Comparison of ENCODE assay signal across 24 cellular contexts in the genomic region with DNA sequence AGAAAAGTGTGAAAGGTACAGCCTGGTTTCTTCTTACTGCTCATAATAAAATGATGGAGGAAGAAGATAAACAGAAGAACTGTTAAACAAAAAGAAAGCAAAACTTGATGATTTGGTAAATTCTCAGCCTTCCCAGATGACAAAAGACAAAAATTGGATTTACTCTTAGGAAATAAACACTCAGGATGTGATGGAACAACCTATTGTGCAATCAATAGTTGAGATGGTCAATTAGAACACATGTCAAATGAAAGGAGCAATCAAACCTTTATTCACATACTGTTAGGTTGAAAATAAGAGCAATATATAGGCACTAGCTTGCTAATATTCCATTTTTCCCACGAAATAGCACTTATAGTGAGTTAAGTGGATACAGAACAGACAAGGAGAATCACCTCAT.
DNase-seq lines count a peak whose midpoint lies in the region; ATAC-seq, FAIRE-seq and TF ChIP-seq lines count a peak whose summit lies in the region.
"Had no signal": no experiment of that assay in that cellular context is flagged by ENCODE, and none has a peak within 500 bp of the region (broad histone marks: within the 10 kb centered on the region; RNA-seq: fewer than 3 reads in every experiment).

No MANE protein-coding gene starts in this region.

- TF ChIP-seq CTCF in HepG2 (CRISPR knock-in tag; IDR thresholded peaks at IDR 0.05) (no peak), right lobe of liver (IDR thresholded peaks at IDR 0.05) (no peak), OCI-LY3 (IDR thresholded peaks at IDR 0.05; ENCODE audit: low read depth, low read length) (no peak), K562 (IDR thresholded peaks at IDR 0.05 in 2 of 3, conservative IDR thresholded peaks at IDR 0.05 in 1 of 3; ENCODE audit: insufficient read depth in 2 of 3, low read depth in 1 of 3, low read length in 3 of 3) (no peak), mesothelial cell of epicardium (IDR thresholded peaks at IDR 0.05; ENCODE audit: unreplicated experiment) (no peak), body of pancreas (IDR thresholded peaks at IDR 0.05) (no peak), progenitor cell of endocrine pancreas (IDR thresholded peaks at IDR 0.05; ENCODE audit: unreplicated experiment) (no peak)

- H3K27ac Mint-ChIP-seq in mesothelial cell of epicardium = peak overlapping the region; percentile 41
- no peak overlapping the region for H3K27ac Mint-ChIP-seq in progenitor cell of endocrine pancreas
- H3K27ac Mint-ChIP-seq: B cell; CD4-positive, alpha-beta T cell; CD8-positive, alpha-beta T cell had no signal

- no peaks in the 10 kb centered on the region for H3K79me2 ChIP-seq in HepG2 (ENCODE audit: insufficient read depth, low read length)
- H3K79me2 ChIP-seq in OCI-LY3 (ENCODE audit: low read length) = no peaks in the 10 kb centered on the region
- no peaks in the 10 kb centered on the region for H3K79me2 ChIP-seq in K562 (ENCODE audit: control insufficient read depth, insufficient read depth, low read length)

- TF ChIP-seq POLR2A in HepG2 (IDR thresholded peaks at IDR 0.05; ENCODE audit: insufficient read depth in 1 of 2, low read depth in 2 of 2, low read length in 2 of 2) = no peak
- no peak for TF ChIP-seq POLR2A in right lobe of liver (IDR thresholded peaks at IDR 0.05)
- no peak for TF ChIP-seq POLR2A in K562 (conservative IDR thresholded peaks at IDR 0.05)
- no peak for TF ChIP-seq POLR2A in body of pancreas (IDR thresholded peaks at IDR 0.05)

- no peak overlapping the region for H3K27ac ChIP-seq in HepG2 (ENCODE audit: extremely low read length, insufficient read depth, low read length)
- H3K27ac ChIP-seq in right lobe of liver = no peak overlapping the region
- H3K27ac ChIP-seq in OCI-LY3 (ENCODE audit: low read length) = no peak overlapping the region
- H3K27ac ChIP-seq in K562 (ENCODE audit: extremely low read depth, low read depth, low read length) = no peak overlapping the region
- no peak overlapping the region for H3K27ac ChIP-seq in body of pancreas
- H3K27ac ChIP-seq: 22Rv1; A549; BLaER1 treated with 17β-estradiol and CSF1 and Interleukin-3, amounts not matched to agents 10 nM and 100 nM; C4-2B had no signal

- POLR2A ChIA-PET in HepG2 (lab: Yijun Ruan, JAX) = no interaction called here
- POLR2A ChIA-PET in K562 (lab: Yijun Ruan, JAX) = no interaction called here

- ATAC-seq in HepG2 (no peak), right lobe of liver (no peak), K562 (no peak), body of pancreas (no peak), GM21528 (IDR thresholded peaks at IDR 0.05; ENCODE audit: low FRiP score, unreplicated experiment) (no peak)
- ATAC-seq: A549; CD8-positive, alpha-beta T cell had no signal

- H3K4me3 ChIP-seq in HepG2 (replicated peaks in 1 of 3; ENCODE audit: insufficient read depth in 1 of 3, low read depth in 2 of 3, low read length in 3 of 3) = no peak overlapping the region
- no peak overlapping the region for H3K4me3 ChIP-seq in right lobe of liver
- no peak overlapping the region for H3K4me3 ChIP-seq in OCI-LY3 (ENCODE audit: low read length)
- no peak overlapping the region for H3K4me3 ChIP-seq in K562
- H3K4me3 ChIP-seq in body of pancreas = no peak overlapping the region
- H3K4me3 ChIP-seq: A549; BLaER1 treated with 17β-estradiol and CSF1 and Interleukin-3, amounts not matched to agents 10 nM and 100 nM had no signal

- FAIRE-seq in HepG2 (lab: Jason Lieb, UNC) (no peak), K562 (lab: Jason Lieb, UNC) (no peak)
- FAIRE-seq: A549, D721Med, G401.6, GM12891, GM19239 had no signal

- H2AFZ ChIP-seq in HepG2 (ENCODE audit: low read length) = no peak overlapping the region
- H2AFZ ChIP-seq in OCI-LY3 (ENCODE audit: low read depth, low read length) = 0 out of 2 replicates have a peak overlapping the region, but pooled peaks have one; percentile 1
- H2AFZ ChIP-seq in K562 (ENCODE audit: low read depth, low read length) = no peak overlapping the region

- H4K20me1 ChIP-seq in HepG2 (ENCODE audit: insufficient read depth, low read length) (no peaks in the 10 kb centered on the region), OCI-LY3 (ENCODE audit: insufficient read depth, low read length) (no peaks in the 10 kb centered on the region), K562 (replicated peaks; ENCODE audit: control insufficient read depth, insufficient read depth, low read length) (no peaks in the 10 kb centered on the region)
- H4K20me1 ChIP-seq: BLaER1 treated with 17β-estradiol and CSF1 and Interleukin-3, amounts not matched to agents 10 nM and 100 nM had no signal

- DNase-seq in HepG2 (ENCODE audit: low spot score) (no peak), right lobe of liver (no peak), K562 (ENCODE audit: extremely low read depth in 1 of 4, low spot score in 3 of 4) (no peak), mesothelial cell of epicardium (ENCODE audit: low spot score in 2 of 2, unreplicated experiment in 2 of 2) (no peak), body of pancreas (no peak), progenitor cell of endocrine pancreas (ENCODE audit: low spot score, unreplicated experiment) (no peak)
- DNase-seq: AML-193; Caco-2; Calu3; CD4-positive, alpha-beta T cell; CD8-positive, alpha-beta T cell; DMS79 treated with DMSO at 0.1 percent for 48 hours; GF-D8 had no signal

- H3K4me1 ChIP-seq in HepG2 (ENCODE audit: insufficient read depth, low read length) (no peaks in the 10 kb centered on the region), right lobe of liver (no peaks in the 10 kb centered on the region), OCI-LY3 (ENCODE audit: low read length) (no peaks in the 10 kb centered on the region), K562 (replicated peaks in 1 of 2; ENCODE audit: control insufficient read depth in 2 of 2, insufficient read depth in 2 of 2, low read length in 2 of 2) (no peaks in the 10 kb centered on the region), body of pancreas (no peaks in the 10 kb centered on the region)
- H3K4me1 ChIP-seq: A549; BLaER1 treated with 17β-estradiol and CSF1 and Interleukin-3, amounts not matched to agents 10 nM and 100 nM; Caco-2 had no signal

- H3K4me3 Mint-ChIP-seq in mesothelial cell of epicardium (no peak overlapping the region), progenitor cell of endocrine pancreas (ENCODE audit: low read depth) (no peak overlapping the region)
- H3K4me3 Mint-ChIP-seq: B cell; CD4-positive, alpha-beta T cell; CD8-positive, alpha-beta T cell had no signal

- H3K9me3 Mint-ChIP-seq in mesothelial cell of epicardium (peaks cover 24% of the 10 kb centered on the region), progenitor cell of endocrine pancreas (ENCODE audit: low read depth) (no peaks in the 10 kb centered on the region)
- H3K9me3 Mint-ChIP-seq: CD4-positive, alpha-beta T cell; CD8-positive, alpha-beta T cell had no signal

- H3K27me3 Mint-ChIP-seq in mesothelial cell of epicardium (ENCODE audit: low read depth) = no peaks in the 10 kb centered on the region
- no peaks in the 10 kb centered on the region for H3K27me3 Mint-ChIP-seq in progenitor cell of endocrine pancreas
- H3K27me3 Mint-ChIP-seq: B cell; CD4-positive, alpha-beta T cell had no signal

- no peak for TF ChIP-seq RAD21 in HepG2 (CRISPR knock-in tag; IDR thresholded peaks at IDR 0.05)
- TF ChIP-seq RAD21 in K562 (CRISPR knock-in tag; conservative IDR thresholded peaks at IDR 0.05 in 1 of 2, IDR thresholded peaks at IDR 0.05 in 1 of 2) = no peak

- intact Hi-C loops in HepG2 (cut with micrococcal nuclease; ENCODE audit: unreplicated experiment) (no loop called here), right lobe of liver (cut with DNase I) (no loop called here), K562 (cut with micrococcal nuclease) (no loop called here), body of pancreas (cut with DNase I) (no loop called here)

- H3K36me3 Mint-ChIP-seq in mesothelial cell of epicardium = peaks cover 15% of the 10 kb centered on the region
- no peaks in the 10 kb centered on the region for H3K36me3 Mint-ChIP-seq in progenitor cell of endocrine pancreas (ENCODE audit: insufficient read depth)
- H3K36me3 Mint-ChIP-seq: CD8-positive, alpha-beta T cell had no signal

- no peaks in the 10 kb centered on the region for H3K9me1 ChIP-seq in K562 (ENCODE audit: control insufficient read depth, insufficient read depth, low read length)

- H3K4me2 ChIP-seq in HepG2 (ENCODE audit: low read depth, low read length) (no peak overlapping the region), OCI-LY3 (ENCODE audit: low read length) (no peak overlapping the region), K562 (ENCODE audit: insufficient read depth, low read length) (no peak overlapping the region)
- H3K4me2 ChIP-seq: A549; BLaER1 treated with 17β-estradiol and CSF1 and Interleukin-3, amounts not matched to agents 10 nM and 100 nM had no signal

- H3K9ac ChIP-seq in HepG2 (ENCODE audit: insufficient read depth, low read depth, low read length) (no peak overlapping the region), OCI-LY3 (ENCODE audit: low read length) (no peak overlapping the region), K562 (ENCODE audit: insufficient read depth in 1 of 2, low read depth in 2 of 2, low read length in 2 of 2) (no peak overlapping the region)
- H3K9ac ChIP-seq: BLaER1 treated with 17β-estradiol and CSF1 and Interleukin-3, amounts not matched to agents 10 nM and 100 nM had no signal

- H3K36me3 ChIP-seq in HepG2 (replicated peaks in 1 of 2; ENCODE audit: control insufficient read depth in 1 of 2, insufficient read depth in 2 of 2, low read length in 2 of 2) (no peaks in the 10 kb centered on the region), right lobe of liver (no peaks in the 10 kb centered on the region), OCI-LY3 (replicated peaks; ENCODE audit: low read depth, low read length) (no peaks in the 10 kb centered on the region), K562 (ENCODE audit: control insufficient read depth, insufficient read depth, low read length) (no peaks in the 10 kb centered on the region), body of pancreas (replicated peaks in 1 of 2; ENCODE audit: insufficient read depth in 1 of 2, low read depth in 2 of 2) (no peaks in the 10 kb centered on the region)
- H3K36me3 ChIP-seq: BLaER1 treated with 17β-estradiol and CSF1 and Interleukin-3, amounts not matched to agents 10 nM and 100 nM had no signal

- H3K27me3 ChIP-seq in HepG2 (ENCODE audit: control insufficient read depth in 1 of 2, insufficient read depth in 2 of 2, low read length in 2 of 2) (no peaks in the 10 kb centered on the region), right lobe of liver (no peaks in the 10 kb centered on the region), OCI-LY3 (ENCODE audit: low read depth, low read length) (no peaks in the 10 kb centered on the region), K562 (ENCODE audit: control insufficient read depth in 2 of 2, insufficient read depth in 2 of 2, low read length in 2 of 2) (no peaks in the 10 kb centered on the region), body of pancreas (no peaks in the 10 kb centered on the region)
- H3K27me3 ChIP-seq: BLaER1 treated with 17β-estradiol and CSF1 and Interleukin-3, amounts not matched to agents 10 nM and 100 nM had no signal

- BruUV-seq in HepG2 (replicated peaks; lab: Mats Ljungman, UMichigan) = no TSS peak
- no TSS peak for BruUV-seq in K562 (replicated peaks; lab: Mats Ljungman, UMichigan)

- CTCF ChIA-PET in HepG2 (lab: Yijun Ruan, JAX; ENCODE audit: low intra/inter-chr PET ratio, low total read pairs) = no interaction called here
- CTCF ChIA-PET in K562 (lab: Yijun Ruan, JAX; ENCODE audit: low intra/inter-chr PET ratio) = no interaction called here

- H3K9me3 ChIP-seq in HepG2 (ENCODE audit: low read length) = no peaks in the 10 kb centered on the region
- no peaks in the 10 kb centered on the region for H3K9me3 ChIP-seq in right lobe of liver
- H3K9me3 ChIP-seq in OCI-LY3 (ENCODE audit: insufficient read depth, low read length) = no peaks in the 10 kb centered on the region
- no peaks in the 10 kb centered on the region for H3K9me3 ChIP-seq in K562 (replicated peaks; ENCODE audit: control insufficient read depth, insufficient read depth, low read depth, low read length)
- H3K9me3 ChIP-seq in body of pancreas = no peaks in the 10 kb centered on the region
- H3K9me3 ChIP-seq: A549; BLaER1 treated with 17β-estradiol and CSF1 and Interleukin-3, amounts not matched to agents 10 nM and 100 nM; Caco-2 had no signal

- H3K4me1 Mint-ChIP-seq in mesothelial cell of epicardium (peaks cover 28% of the 10 kb centered on the region), progenitor cell of endocrine pancreas (ENCODE audit: low read depth) (no peaks in the 10 kb centered on the region)
- H3K4me1 Mint-ChIP-seq: B cell had no signal

- no peak for TF ChIP-seq EP300 in HepG2 (IDR thresholded peaks at IDR 0.05; ENCODE audit: low read depth in 2 of 2, low read length in 2 of 2)
- no peak for TF ChIP-seq EP300 in HepG2 (CRISPR knock-in tag; IDR thresholded peaks at IDR 0.05; ENCODE audit: borderline replicate concordance)
- TF ChIP-seq EP300 in K562 (IDR thresholded peaks at IDR 0.05; ENCODE audit: low read length) = no peak

- in situ Hi-C loops in HepG2 (cut with HindIII; ENCODE audit: extremely low pct_ligation_motif_present, low pct_unique_long_range_greater_than_20kb) (no loop called here), K562 (cut with MboI) (no loop called here)

- WGBS in HepG2 (ENCODE audit: low lambda C conversion rate) = 0% methylated on average over 1 of the region's 1 CpG
- WGBS in right lobe of liver (ENCODE audit: insufficient coverage, low coverage, low lambda C conversion rate, missing lambda C conversion rate) = 5% methylated on average over 1 of the region's 1 CpG
- 0% methylated on average over 1 of the region's 1 CpG for WGBS in K562 (ENCODE audit: insufficient coverage, low coverage, missing lambda C conversion rate)
- WGBS in body of pancreas, 2 donors = 15 to 21% methylated on average over 1 of the region's 1 CpG
